ENCODE assay signal across 29 cellular contexts in the genomic region with DNA sequence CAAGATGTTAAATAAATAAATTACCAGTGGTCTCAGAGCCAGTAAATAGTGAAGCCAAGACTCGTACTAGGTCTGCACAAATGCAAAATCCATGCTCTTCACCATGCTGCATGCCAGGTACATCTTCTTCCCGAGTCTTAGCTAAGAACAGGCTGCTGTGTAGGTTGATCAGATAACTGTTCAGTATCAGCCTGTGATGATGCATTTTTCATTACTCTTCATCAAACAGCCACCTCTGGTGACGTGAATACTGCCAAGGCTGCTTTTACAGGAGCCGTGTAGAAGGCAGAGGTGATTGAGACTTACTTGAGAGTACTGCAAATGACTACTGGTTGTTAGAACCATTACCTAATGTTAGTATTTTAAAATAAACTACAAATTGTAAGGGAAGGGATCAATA. TPM values are rescaled to one million over a fixed set of nuclear protein-coding genes. Genes with fewer than 3 reads are reported as not detected.
"Had no signal": no experiment of that assay in that cellular context is flagged by ENCODE, and none has a peak within 500 bp of the region (broad histone marks: within the 10 kb centered on the region; RNA-seq: fewer than 3 reads in every experiment).

No MANE protein-coding gene starts in this region.

- H3K9me3 ChIP-seq: esophagus squamous epithelium, gastrocnemius medialis, heart right ventricle, left lung, lower lobe of right lung, mucosa of descending colon had no signal

- H3K27me3 ChIP-seq: esophagus squamous epithelium, gastrocnemius medialis, heart right ventricle, left lung had no signal

- H3K27ac Mint-ChIP-seq: effector memory CD8-positive, alpha-beta T cell; endodermal cell; mesothelial cell of epicardium; naive B cell; naive thymus-derived CD8-positive, alpha-beta T cell had no signal

- H3K36me3 Mint-ChIP-seq: mesothelial cell of epicardium; naive B cell; naive thymus-derived CD8-positive, alpha-beta T cell had no signal

- H3K4me3 ChIP-seq: coronary artery, esophagus squamous epithelium, gastrocnemius medialis, heart right ventricle, left lung, lower lobe of right lung, mucosa of descending colon had no signal

- H3K4me3 Mint-ChIP-seq: effector memory CD8-positive, alpha-beta T cell; endodermal cell; mesothelial cell of epicardium; naive B cell; naive thymus-derived CD8-positive, alpha-beta T cell had no signal

- FAIRE-seq: endometrium, islet of Langerhans, keratinocyte had no signal

- DNase-seq: effector CD8-positive, alpha-beta T cell; effector memory CD8-positive, alpha-beta T cell; endodermal cell; erythroblast; esophagus squamous epithelium; foreskin fibroblast; foreskin melanocyte; gastrocnemius medialis; glutamatergic neuron; heart right ventricle; hippocampal formation; left cardiac atrium; left lung; left ventricle myocardium superior; lower lobe of right lung; mesenchymal stem cell; mucosa of descending colon; naive B cell; naive thymus-derived CD8-positive, alpha-beta T cell had no signal

- H3K9me3 Mint-ChIP-seq: effector memory CD8-positive, alpha-beta T cell; endodermal cell; mesothelial cell of epicardium; naive B cell; naive thymus-derived CD8-positive, alpha-beta T cell had no signal

- H3K27ac ChIP-seq: coronary artery, epithelial cell of prostate, esophagus squamous epithelium, gastrocnemius medialis, heart right ventricle, left lung, lower lobe of right lung had no signal

- H3K36me3 ChIP-seq: esophagus squamous epithelium, gastrocnemius medialis, heart right ventricle, left lung, lower lobe of right lung had no signal

- H3K4me1 Mint-ChIP-seq: endodermal cell; naive B cell; naive thymus-derived CD8-positive, alpha-beta T cell had no signal

- H3K4me1 ChIP-seq: gastrocnemius medialis, left lung, lower lobe of right lung had no signal

- ATAC-seq: effector memory CD8-positive, alpha-beta T cell; esophagus mucosa; gastrocnemius medialis; heart right ventricle; left cardiac atrium; left lung; left ventricle myocardium superior; lower lobe of right lung; mucosa of descending colon; naive thymus-derived CD8-positive, alpha-beta T cell had no signal

RNA-seq across cellular contexts. Expression of gene HOOK1, which starts 39.3 kb away (rescaled TPM):
- total RNA-seq: lung microvascular endothelial cell, mesenteric fat pad, myocyte had no signal
